8 cellular contexts compared by ENCODE assay signal in the genomic region with DNA sequence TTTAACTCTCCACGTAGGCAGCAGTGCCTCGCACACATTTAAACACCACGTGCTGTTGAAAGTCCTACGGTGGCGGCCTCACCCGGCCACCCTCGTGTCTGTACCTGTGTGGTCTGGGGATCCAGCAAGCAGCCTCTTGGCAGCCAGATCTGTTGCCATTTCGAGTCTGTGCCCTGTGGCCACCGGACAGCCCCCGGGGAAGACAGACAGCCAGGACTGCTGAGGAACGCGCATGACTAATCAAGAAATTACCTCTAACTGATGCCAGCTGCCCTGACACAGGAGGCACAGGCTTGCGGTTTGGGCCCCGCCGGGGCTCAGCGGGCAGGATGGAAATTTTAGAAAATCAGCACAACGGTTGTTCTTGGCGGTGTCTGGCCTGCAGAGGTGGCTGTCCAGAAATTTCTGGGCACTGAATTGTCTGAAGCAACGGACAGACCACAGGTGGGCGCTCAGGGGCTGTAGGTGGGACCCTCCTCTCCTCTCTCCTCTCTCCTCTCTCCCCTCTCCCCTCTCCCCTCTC. TPM values are rescaled to one million over a fixed set of nuclear protein-coding genes. Genes with fewer than 3 reads are reported as not detected.
DNase-seq lines count a peak whose midpoint lies in the region; ATAC-seq and TF ChIP-seq lines count a peak whose summit lies in the region.

No MANE protein-coding gene starts in this region.

- H3K9me3 ChIP-seq in tibial nerve: no peaks in the 10 kb centered on the region

- H3K27me3 Mint-ChIP-seq in T-cell (no peaks in the 10 kb centered on the region), natural killer cell (ENCODE audit: low read depth in 2 of 2) (no peaks in the 10 kb centered on the region)
- no peaks in the 10 kb centered on the region for H3K27me3 Mint-ChIP-seq in activated naive CD8-positive, alpha-beta T cell

- no peak for TF ChIP-seq POLR2A in tibial nerve (IDR thresholded peaks at IDR 0.05)

- ATAC-seq in GM19043 (IDR thresholded peaks at IDR 0.05; ENCODE audit: low read depth, unreplicated experiment) (peak; percentile 42), HG03378 (IDR thresholded peaks at IDR 0.05; ENCODE audit: unreplicated experiment) (peak; percentile 63), T-cell (replicated peaks in 1 of 4) (peak; percentile 31 to 64 (median 59)), natural killer cell (peak; percentile 61 to 71 (median 66))

- no peak overlapping the region for H3K27ac ChIP-seq in tibial nerve

- no peaks in the 10 kb centered on the region for H3K36me3 ChIP-seq in tibial nerve

- H3K4me3 Mint-ChIP-seq in T-cell (peak overlapping the region; percentile 54 to 78 (median 68)), natural killer cell (peak overlapping the region; percentile 93)
- H3K4me3 Mint-ChIP-seq in activated naive CD8-positive, alpha-beta T cell: peak overlapping the region; percentile 76

- H3K36me3 Mint-ChIP-seq in T-cell (peaks cover 38% of the 10 kb centered on the region), natural killer cell (peaks cover 8% of the 10 kb centered on the region)
- H3K36me3 Mint-ChIP-seq in activated naive CD8-positive, alpha-beta T cell: peaks cover 8% of the 10 kb centered on the region

- peak; percentile 31 for DNase-seq in AG09309 (ENCODE audit: low read depth)
- DNase-seq in T-cell: peak; percentile 42 to 76 (median 66)
- peak; percentile 73 for DNase-seq in natural killer cell
- DNase-seq in tibial nerve (ENCODE audit: low spot score in 2 of 2): no peak
- no peak for DNase-seq in anterior cingulate cortex (lab: John Stamatoyannopoulos, UW)

- H3K4me1 Mint-ChIP-seq in T-cell (peaks cover 75 to 91% (median 91%) of the 10 kb centered on the region in 3 donors), natural killer cell (peaks cover 73 to 91% of the 10 kb centered on the region in 2 donors)
- H3K4me1 Mint-ChIP-seq in activated naive CD8-positive, alpha-beta T cell (ENCODE audit: low read depth): peaks cover 80% of the 10 kb centered on the region

- peaks cover 0 to 14% (median 0%) of the 10 kb centered on the region in 3 donors for H3K9me3 Mint-ChIP-seq in T-cell
- no peaks in the 10 kb centered on the region for H3K9me3 Mint-ChIP-seq in activated naive CD8-positive, alpha-beta T cell (ENCODE audit: low read depth)
- peaks cover 4 to 11% of the 10 kb centered on the region in 2 donors for H3K9me3 Mint-ChIP-seq in natural killer cell

- TF ChIP-seq CTCF in AG09309 (IDR thresholded peaks at IDR 0.05; ENCODE audit: control insufficient read depth, insufficient read depth, low read depth, low read length, missing control alignments) (peak; percentile 18), natural killer cell (IDR thresholded peaks at IDR 0.05) (no peak), tibial nerve (IDR thresholded peaks at IDR 0.05) (no peak)

- intact Hi-C loops in natural killer cell (cut with micrococcal nuclease): loop anchor here (1.0 to 10.0 kb wide), 3 partner anchors 14 to 1226 kb away; partner anchors contain the start of gene CD99

- POLR2A ChIA-PET in T-cell (lab: Charles Lee): no interaction called here

- peak overlapping the region; percentile 93 to 94 for H3K27ac Mint-ChIP-seq in T-cell
- H3K27ac Mint-ChIP-seq in activated naive CD8-positive, alpha-beta T cell: peak overlapping the region; percentile 93
- peak overlapping the region; percentile 90 to 91 for H3K27ac Mint-ChIP-seq in natural killer cell

- WGBS in tibial nerve, 2 donors: 53 to 67% methylated on average over 20 of the region's 20 CpGs

- H3K4me3 ChIP-seq in AG09309 (ENCODE audit: control insufficient read depth, low read depth, low read length) (no peak overlapping the region), tibial nerve (no peak overlapping the region)

- CTCF ChIA-PET in T-cell (lab: Charles Lee): no interaction called here

- TF ChIP-seq EP300 in tibial nerve (IDR thresholded peaks at IDR 0.05): no peak

- peaks cover 0 to 43% of the 10 kb centered on the region in 2 donors for H3K27me3 ChIP-seq in tibial nerve

- H3K4me1 ChIP-seq in tibial nerve: peaks cover 0 to 4% (median 0%) of the 10 kb centered on the region in 4 donors

RNA-seq across cellular contexts. Expression of gene ASMTL, which starts 15.6 kb away (rescaled TPM):
- total RNA-seq in T-cell (10 to 100 TPM; 44.9 to 48.8 (median 45.4) TPM), natural killer cell (10 to 100 TPM; 58.5 to 80.3 (median 66.1) TPM), tibial nerve (10 to 100 TPM; 25.1 to 47.2 (median 43.3) TPM)

Comparison
In these comparisons a context has a peak if more than half of its experiments do, and no peak if none do; other contexts are left out.
1. DNase-seq: peak in AG09309 (single experiment), T-cell (34 of 34) and natural killer cell (single experiment); none in tibial nerve (0 of 2) and anterior cingulate cortex (0 of 58).
2. Peak in every context shown above with its lines, with median percentiles within 50 percentile points of each other: ATAC-seq, H3K27ac Mint-ChIP-seq and H3K4me3 Mint-ChIP-seq.